Comparison of ENCODE assay signal across 1 cellular context in the genomic region with DNA sequence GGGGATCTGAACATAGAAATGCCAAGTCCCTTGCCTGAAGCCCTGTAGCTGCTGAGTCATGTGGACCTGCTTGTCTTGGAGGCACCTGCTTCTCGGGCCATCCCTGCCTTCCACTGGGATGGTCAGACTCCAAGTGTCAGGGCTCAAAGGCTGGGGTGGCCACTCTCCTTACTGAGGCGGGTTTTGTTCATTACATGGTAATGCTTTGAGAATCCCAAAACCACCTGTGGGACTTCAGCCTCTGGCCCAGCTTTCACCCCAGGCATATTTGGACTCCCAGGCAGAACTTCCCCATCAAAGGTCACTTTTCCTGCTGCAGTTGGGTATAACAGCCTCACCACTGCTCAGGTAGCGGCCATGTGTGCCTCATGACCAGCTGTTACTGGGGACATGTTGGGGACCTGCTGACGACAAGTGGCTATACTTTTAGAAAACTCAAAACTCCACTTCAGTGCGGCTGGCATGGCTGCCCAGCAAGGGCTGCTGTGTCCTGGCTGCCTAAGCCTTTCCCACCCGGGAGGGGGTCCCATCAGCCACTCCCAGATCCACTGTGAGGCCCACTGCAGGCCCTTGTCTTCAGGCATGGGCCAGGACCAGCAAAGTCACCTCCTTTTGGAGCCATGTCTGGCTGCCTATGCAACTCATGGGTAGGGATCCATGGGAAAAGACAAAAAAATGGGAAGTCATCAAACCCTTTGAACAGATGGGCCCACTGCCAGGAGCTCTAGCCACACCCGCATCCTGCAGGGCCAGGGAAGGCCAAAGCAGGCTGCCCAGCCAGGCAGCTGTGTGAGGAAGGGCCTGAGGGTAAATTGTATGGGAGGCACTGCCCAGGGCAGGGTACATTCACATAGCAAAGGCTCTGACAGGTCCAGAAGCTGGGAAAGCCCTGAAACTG.
TF ChIP-seq lines count a peak whose summit lies in the region.

No MANE protein-coding gene starts in this region.

TF ChIP-seq in HepG2, 621 proteins besides CTCF, POLR2A, EP300 and RAD21:
- TF ChIP-seq, protein P1, sequence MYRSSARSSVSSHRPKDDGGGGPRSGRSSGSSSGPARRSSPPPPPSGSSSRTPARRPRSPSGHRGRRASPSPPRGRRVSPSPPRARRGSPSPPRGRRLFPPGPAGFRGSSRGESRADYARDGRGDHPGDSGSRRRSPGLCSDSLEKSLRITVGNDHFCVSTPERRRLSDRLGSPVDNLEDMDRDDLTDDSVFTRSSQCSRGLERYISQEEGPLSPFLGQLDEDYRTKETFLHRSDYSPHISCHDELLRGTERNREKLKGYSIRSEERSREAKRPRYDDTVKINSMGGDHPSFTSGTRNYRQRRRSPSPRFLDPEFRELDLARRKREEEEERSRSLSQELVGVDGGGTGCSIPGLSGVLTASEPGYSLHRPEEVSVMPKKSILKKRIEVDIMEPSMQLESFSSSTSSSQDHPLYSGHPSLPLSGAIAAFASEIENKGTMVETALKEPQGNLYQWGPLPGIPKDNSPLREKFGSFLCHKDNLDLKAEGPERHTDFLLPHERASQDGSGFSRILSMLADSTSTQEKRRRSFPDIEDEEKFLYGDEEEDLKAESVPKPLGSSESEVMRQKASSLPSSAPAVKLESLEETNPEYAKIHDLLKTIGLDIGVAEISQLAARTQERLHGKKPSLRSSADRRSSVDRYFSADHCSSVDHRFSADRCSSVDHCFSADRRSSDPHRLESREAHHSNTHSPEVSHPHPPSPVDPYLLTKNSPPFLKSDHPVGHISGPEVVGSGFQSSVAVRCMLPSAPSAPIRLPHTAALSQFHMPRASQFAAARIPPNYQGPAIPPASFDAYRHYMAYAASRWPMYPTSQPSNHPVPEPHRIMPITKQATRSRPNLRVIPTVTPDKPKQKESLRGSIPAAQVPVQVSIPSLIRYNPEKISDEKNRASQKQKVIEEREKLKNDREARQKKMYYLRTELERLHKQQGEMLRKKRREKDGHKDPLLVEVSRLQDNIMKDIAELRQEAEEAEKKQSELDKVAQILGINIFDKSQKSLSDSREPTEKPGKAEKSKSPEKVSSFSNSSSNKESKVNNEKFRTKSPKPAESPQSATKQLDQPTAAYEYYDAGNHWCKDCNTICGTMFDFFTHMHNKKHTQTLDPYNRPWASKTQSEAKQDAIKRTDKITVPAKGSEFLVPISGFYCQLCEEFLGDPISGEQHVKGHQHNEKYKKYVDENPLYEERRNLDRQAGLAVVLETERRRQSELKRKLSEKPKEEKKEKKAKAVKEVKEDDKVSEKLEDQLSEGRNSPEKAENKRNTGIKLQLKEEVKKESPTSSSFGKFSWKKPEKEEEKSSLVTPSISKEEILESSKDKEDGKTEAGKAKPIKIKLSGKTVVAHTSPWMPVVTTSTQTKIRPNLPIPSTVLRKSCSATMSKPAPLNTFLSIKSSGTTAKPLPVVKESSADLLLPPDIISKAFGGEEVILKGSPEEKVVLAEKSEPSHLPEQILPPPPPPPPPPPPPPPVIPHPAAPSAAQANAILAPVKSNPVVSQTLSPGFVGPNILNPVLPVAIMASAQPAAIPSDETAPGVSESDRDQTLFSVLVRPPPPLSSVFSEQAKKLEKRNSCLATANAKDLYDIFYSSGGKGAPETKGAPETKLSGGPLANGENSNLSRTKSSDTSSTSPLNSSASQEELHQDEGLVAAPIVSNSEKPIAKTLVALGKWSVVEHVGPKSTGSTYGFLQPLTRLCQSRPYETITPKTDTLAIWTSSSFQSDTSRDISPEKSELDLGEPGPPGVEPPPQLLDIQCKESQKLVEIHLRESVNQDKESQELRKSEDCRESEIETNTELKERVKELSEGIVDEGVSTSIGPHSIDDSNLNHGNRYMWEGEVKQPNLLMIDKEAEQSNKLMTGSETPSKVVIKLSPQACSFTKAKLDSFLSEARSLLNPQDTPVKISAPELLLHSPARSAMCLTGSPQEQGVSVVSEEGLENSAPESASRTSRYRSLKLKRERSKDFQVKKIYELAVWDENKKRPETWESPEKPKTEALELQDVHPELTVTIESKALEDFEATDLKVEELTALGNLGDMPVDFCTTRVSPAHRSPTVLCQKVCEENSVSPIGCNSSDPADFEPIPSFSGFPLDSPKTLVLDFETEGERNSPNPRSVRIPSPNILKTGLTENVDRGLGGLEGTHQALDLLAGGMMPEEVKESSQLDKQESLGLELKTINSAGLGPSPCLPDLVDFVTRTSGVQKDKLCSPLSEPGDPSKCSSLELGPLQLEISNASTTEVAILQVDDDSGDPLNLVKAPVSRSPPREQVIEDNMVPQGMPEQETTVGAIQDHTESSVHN (CRISPR knock-in tag; IDR thresholded peaks at IDR 0.05): no peak
- TF ChIP-seq TBL1XR1 (IDR thresholded peaks at IDR 0.05; ENCODE audit: borderline replicate concordance, low read length, partially characterized antibody): no peak
- TF ChIP-seq, protein P2, sequence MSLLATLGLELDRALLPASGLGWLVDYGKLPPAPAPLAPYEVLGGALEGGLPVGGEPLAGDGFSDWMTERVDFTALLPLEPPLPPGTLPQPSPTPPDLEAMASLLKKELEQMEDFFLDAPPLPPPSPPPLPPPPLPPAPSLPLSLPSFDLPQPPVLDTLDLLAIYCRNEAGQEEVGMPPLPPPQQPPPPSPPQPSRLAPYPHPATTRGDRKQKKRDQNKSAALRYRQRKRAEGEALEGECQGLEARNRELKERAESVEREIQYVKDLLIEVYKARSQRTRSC (CRISPR knock-in tag; IDR thresholded peaks at IDR 0.05; ENCODE audit: low read depth): no peak
- TF ChIP-seq KLF15 (CRISPR knock-in tag; IDR thresholded peaks at IDR 0.05; ENCODE audit: borderline replicate concordance): no peak
- TF ChIP-seq CBX2 (IDR thresholded peaks at IDR 0.05; ENCODE audit: low read depth, low read length): no peak
- no peak for TF ChIP-seq CBX2 (CRISPR knock-in tag; IDR thresholded peaks at IDR 0.05; ENCODE audit: low read depth)
TF ChIP-seq in HepG2: peak in this region for 0.
